ENCODE assay signal across 6 cellular contexts in the genomic region with DNA sequence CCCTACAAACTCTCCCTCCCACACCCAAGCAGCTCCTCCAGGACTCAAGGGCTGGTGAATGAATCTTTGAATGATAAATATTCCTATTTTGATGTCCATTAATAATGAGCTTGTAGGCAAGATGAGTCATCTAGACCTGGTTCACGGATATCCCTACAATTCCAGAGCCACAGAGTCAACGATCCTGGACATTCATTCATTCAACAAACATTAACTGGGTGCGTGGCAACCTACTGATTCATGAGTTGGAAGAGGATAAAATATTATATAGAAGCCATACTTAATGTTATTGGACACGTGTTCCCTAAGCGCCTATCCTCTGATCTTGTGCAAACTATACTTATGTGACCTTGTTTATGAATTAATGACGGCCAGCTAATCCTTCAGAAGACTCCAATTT. TPM values are rescaled to one million over a fixed set of nuclear protein-coding genes. Genes with fewer than 3 reads are reported as not detected.
A peak's percentile ranks its signal among the peaks of the same experiment; 100 is the strongest.
DNase-seq lines count a peak whose midpoint lies in the region; ATAC-seq and TF ChIP-seq lines count a peak whose summit lies in the region.

No MANE protein-coding gene starts in this region.

- H3K36me3 Mint-ChIP-seq in CD8-positive, alpha-beta T cell: no peaks in the 10 kb centered on the region
- H3K36me3 Mint-ChIP-seq in WTC11: no peaks in the 10 kb centered on the region

- H3K4me1 Mint-ChIP-seq in CD8-positive, alpha-beta T cell (ENCODE audit: low read depth): peaks cover 25% of the 10 kb centered on the region
- H3K4me1 Mint-ChIP-seq in WTC11: peaks cover 22% of the 10 kb centered on the region

- peak overlapping the region; percentile 84 for H3K4me3 Mint-ChIP-seq in CD8-positive, alpha-beta T cell
- H3K4me3 Mint-ChIP-seq in WTC11: peak overlapping the region; percentile 62

- no peak for ATAC-seq in CD8-positive, alpha-beta T cell
- ATAC-seq in WTC11: no peak
- no peak for ATAC-seq in gastroesophageal sphincter
- ATAC-seq in GM18909 (IDR thresholded peaks at IDR 0.05; ENCODE audit: poor library complexity, unreplicated experiment): no peak

- no peaks in the 10 kb centered on the region for H3K4me1 ChIP-seq in CD8-positive, alpha-beta T cell (ENCODE audit: insufficient read depth, low read length)
- H3K4me1 ChIP-seq in mesodermal cell (ENCODE audit: control insufficient read depth, insufficient read depth, low read length, poor library complexity, severe bottlenecking) (no peaks in the 10 kb centered on the region), gastroesophageal sphincter (peaks cover 0 to 21% (median 8%) of the 10 kb centered on the region in 3 donors)

- no peaks in the 10 kb centered on the region for H3K36me3 ChIP-seq in CD8-positive, alpha-beta T cell (ENCODE audit: insufficient read depth, low read length)
- no peaks in the 10 kb centered on the region for H3K36me3 ChIP-seq in mesodermal cell (ENCODE audit: control insufficient read depth, insufficient read depth, low read length)
- H3K36me3 ChIP-seq in gastroesophageal sphincter: no peaks in the 10 kb centered on the region

- TF ChIP-seq CTCF in CD8-positive, alpha-beta T cell (IDR thresholded peaks at IDR 0.05): no peak
- TF ChIP-seq CTCF in WTC11 (IDR thresholded peaks at IDR 0.05) (no peak), gastroesophageal sphincter (IDR thresholded peaks at IDR 0.05) (no peak)

- CTCF ChIA-PET in CD8-positive, alpha-beta T cell (lab: Charles Lee): interaction anchor here (0.6 to 16.0 kb wide), 3 partner anchors 10 to 86 kb away, joined by 3 to 109 read pairs (median 17); no protein-coding TSS in a partner anchor
- CTCF ChIA-PET in WTC11 (lab: Charles Lee): interaction anchor here (0.9 to 5.0 kb wide), 9 partner anchors 10 to 461 kb away, joined by 3 to 37 read pairs (median 5); no protein-coding TSS in a partner anchor

- no peak overlapping the region for H3K27ac Mint-ChIP-seq in CD8-positive, alpha-beta T cell
- no peak overlapping the region for H3K27ac Mint-ChIP-seq in WTC11

- POLR2A ChIA-PET in CD8-positive, alpha-beta T cell (lab: Charles Lee): interaction anchor here (1.0 to 1.4 kb wide), 5 partner anchors 11 to 135 kb away, joined by 3 to 7 read pairs (median 4); partner anchors contain the start of genes DDX24 and IFI27L1
- POLR2A ChIA-PET in WTC11 (lab: Charles Lee): no interaction called here

- intact Hi-C loops in CD8-positive, alpha-beta T cell (cut with DNase I, micrococcal nuclease): loop anchor here in 1 of 2 experiments (1.0 kb wide), 2 partner anchors 56 to 148 kb away; partner anchors contain the start of genes DDX24 and IFI27L1

- H3K27me3 ChIP-seq in CD8-positive, alpha-beta T cell (ENCODE audit: insufficient read depth, low read length): no peaks in the 10 kb centered on the region
- no peaks in the 10 kb centered on the region for H3K27me3 ChIP-seq in gastroesophageal sphincter

- no peak overlapping the region for H3K4me3 ChIP-seq in CD8-positive, alpha-beta T cell (ENCODE audit: low read depth, low read length)
- H3K4me3 ChIP-seq in mesodermal cell (ENCODE audit: extremely low read depth, insufficient read depth, low read length, poor library complexity, severe bottlenecking) (peak overlapping the region; percentile 69), gastroesophageal sphincter (peak overlapping the region in 1 of 2 donors; percentile 80)

- no peak for DNase-seq in CD8-positive, alpha-beta T cell
- no peak for DNase-seq in WTC11 (ENCODE audit: low spot score)
- DNase-seq in activated CD4-positive, alpha-beta T cell treated with anti-CD3 and anti-CD28 coated beads, Interleukin-2, amount 50 U/mL, for 1 hour: no peak

- H3K9me3 Mint-ChIP-seq in CD8-positive, alpha-beta T cell: no peaks in the 10 kb centered on the region
- no peaks in the 10 kb centered on the region for H3K9me3 Mint-ChIP-seq in WTC11

- TF ChIP-seq POLR2A in gastroesophageal sphincter (IDR thresholded peaks at IDR 0.05): no peak

- H3K27ac ChIP-seq in CD8-positive, alpha-beta T cell (ENCODE audit: low read depth, low read length): no peak overlapping the region
- H3K27ac ChIP-seq in mesodermal cell (ENCODE audit: low read depth, low read length, severe bottlenecking): no peak overlapping the region
- no peak overlapping the region for H3K27ac ChIP-seq in gastroesophageal sphincter

- no peak for TF ChIP-seq EP300 in gastroesophageal sphincter (IDR thresholded peaks at IDR 0.05)

- H3K27me3 Mint-ChIP-seq in CD8-positive, alpha-beta T cell (ENCODE audit: low read depth): peaks cover 3% of the 10 kb centered on the region
- H3K27me3 Mint-ChIP-seq in WTC11 (ENCODE audit: low read depth): no peaks in the 10 kb centered on the region

- no peaks in the 10 kb centered on the region for H3K9me3 ChIP-seq in CD8-positive, alpha-beta T cell (ENCODE audit: low read length)
- H3K9me3 ChIP-seq in mesodermal cell (ENCODE audit: control insufficient read depth, low read length) (no peaks in the 10 kb centered on the region), gastroesophageal sphincter (no peaks in the 10 kb centered on the region)

- 54 to 58% methylated on average over 2 to 3 of the region's 6 CpGs for WGBS in mesodermal cell (ENCODE audit: insufficient coverage in 2 of 2), 2 experiments
- WGBS in gastroesophageal sphincter (ENCODE audit: low coverage in 1 of 2), 2 donors: 27 to 29% methylated on average over 5 to 6 of the region's 6 CpGs

TF ChIP-seq in WTC11, 78 proteins besides CTCF, POLR2A, EP300 and RAD21:
- TF ChIP-seq CREM (CRISPR knock-in tag; IDR thresholded peaks at IDR 0.05): no peak
- TF ChIP-seq, protein P1, sequence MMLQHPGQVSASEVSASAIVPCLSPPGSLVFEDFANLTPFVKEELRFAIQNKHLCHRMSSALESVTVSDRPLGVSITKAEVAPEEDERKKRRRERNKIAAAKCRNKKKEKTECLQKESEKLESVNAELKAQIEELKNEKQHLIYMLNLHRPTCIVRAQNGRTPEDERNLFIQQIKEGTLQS (CRISPR knock-in tag; conservative IDR thresholded peaks at IDR 0.05): no peak

RNA-seq across cellular contexts. Expression of gene OTUB2, which starts 0.4 kb away (rescaled TPM):
- not detected for total RNA-seq in CD8-positive, alpha-beta T cell
- total RNA-seq in WTC11 (2021) (3.5 to 4.5 TPM (median 3.9 TPM) in 3 replicates), gastroesophageal sphincter (under 1 TPM; 0.16 to 0.84 (median 0.65) TPM)
- 2.7 TPM for polyA plus RNA-seq in mesodermal cell (2013, experiment 1 of 2)
- polyA plus RNA-seq in mesodermal cell (2013, experiment 2 of 2): 2.4 TPM

RNA-seq across cellular contexts. Expression of gene CCDC197, which starts 28.6 kb away (rescaled TPM):
- total RNA-seq in CD8-positive, alpha-beta T cell: not detected
- not detected in 3 replicates for total RNA-seq in WTC11 (2021)
- not detected for polyA plus RNA-seq in mesodermal cell (2013, experiment 1 of 2)
- polyA plus RNA-seq in mesodermal cell (2013, experiment 2 of 2): not detected
- total RNA-seq in gastroesophageal sphincter: not detected

RNA-seq across cellular contexts. Expression of gene ASB2, which starts 49.4 kb away (rescaled TPM):
- total RNA-seq in CD8-positive, alpha-beta T cell: 1 to 10 TPM; 1.7 to 2.8 TPM
- total RNA-seq in WTC11 (2021) (0.37 to 0.73 TPM (median 0.71 TPM) in 3 replicates), gastroesophageal sphincter (100 to 1,000 TPM; 118 to 208 (median 120) TPM)
- polyA plus RNA-seq in mesodermal cell (2013, experiment 1 of 2): 0.44 TPM
- not detected for polyA plus RNA-seq in mesodermal cell (2013, experiment 2 of 2)

RNA-seq across cellular contexts. Expression of gene DDX24, which starts 55.3 kb away (rescaled TPM):
- 100 to 1,000 TPM; 769 to 779 TPM for total RNA-seq in CD8-positive, alpha-beta T cell
- total RNA-seq in WTC11 (2021): 137 to 174 TPM (median 140 TPM) in 3 replicates
- polyA plus RNA-seq in mesodermal cell (2013, experiment 1 of 2): 136 TPM
- polyA plus RNA-seq in mesodermal cell (2013, experiment 2 of 2): 124 TPM
- total RNA-seq in gastroesophageal sphincter: 100 to 1,000 TPM; 182 to 252 (median 201) TPM

RNA-seq across cellular contexts. Expression of gene IFI27L1, which starts 55.4 kb away (rescaled TPM):
- total RNA-seq in CD8-positive, alpha-beta T cell: 10 to 100 TPM in 1 of 2 experiments, 1 to 10 TPM in 1; 8.4 to 13.4 TPM
- total RNA-seq in WTC11 (2021) (27.6 to 34.1 TPM (median 32.3 TPM) in 3 replicates), gastroesophageal sphincter (1 to 10 TPM; 3.4 to 9.3 (median 7.4) TPM)
- polyA plus RNA-seq in mesodermal cell (2013, experiment 1 of 2): 24.1 TPM
- 17.5 TPM for polyA plus RNA-seq in mesodermal cell (2013, experiment 2 of 2)

Comparison
In these comparisons a context has a peak if more than half of its experiments do, and no peak if none do; other contexts are left out.
1. RNA of gene ASB2, which starts 49.4 kb away (total RNA-seq): 118 to 208 TPM in gastroesophageal sphincter; 1.7 to 2.8 TPM in CD8-positive, alpha-beta T cell and 0.37 to 0.73 TPM in WTC11; every median in the first group is over 10 times any median in the second.